4 cellular contexts compared by ENCODE assay signal in the genomic region with DNA sequence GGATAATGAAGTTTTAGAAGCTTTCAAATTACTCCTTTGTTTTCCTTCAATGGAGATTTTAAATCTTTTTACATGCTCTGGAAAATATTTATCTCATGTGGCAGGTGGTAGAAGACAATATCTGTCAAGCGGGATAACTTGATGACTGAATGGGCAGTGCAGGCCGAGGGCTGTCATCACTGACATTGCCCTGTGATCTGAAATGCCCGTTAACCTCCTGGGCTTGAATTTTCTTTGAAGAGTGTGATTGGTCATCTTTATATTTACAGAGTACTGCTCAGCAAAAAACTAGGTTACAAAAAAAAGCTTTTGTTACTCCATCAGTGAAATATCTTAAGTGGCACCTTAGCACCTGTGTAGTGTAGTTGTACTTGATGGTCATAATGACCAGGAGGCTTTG.
"Had no signal": no experiment of that assay in that cellular context is flagged by ENCODE, and none has a peak within 500 bp of the region (broad histone marks: within the 10 kb centered on the region; RNA-seq: fewer than 3 reads in every experiment).

No MANE protein-coding gene starts in this region.

- H3K27ac Mint-ChIP-seq: IgD-negative memory B cell had no signal

- H3K4me3 Mint-ChIP-seq: IgD-negative memory B cell had no signal

- H3K4me3 ChIP-seq: K562 had no signal

- H3K36me3 Mint-ChIP-seq: IgD-negative memory B cell had no signal

- DNase-seq: KG1 had no signal

- H3K9me3 Mint-ChIP-seq: IgD-negative memory B cell had no signal

- H3K27ac ChIP-seq: HL-60 had no signal
